ENCODE assay signal across 17 cellular contexts in the genomic region with DNA sequence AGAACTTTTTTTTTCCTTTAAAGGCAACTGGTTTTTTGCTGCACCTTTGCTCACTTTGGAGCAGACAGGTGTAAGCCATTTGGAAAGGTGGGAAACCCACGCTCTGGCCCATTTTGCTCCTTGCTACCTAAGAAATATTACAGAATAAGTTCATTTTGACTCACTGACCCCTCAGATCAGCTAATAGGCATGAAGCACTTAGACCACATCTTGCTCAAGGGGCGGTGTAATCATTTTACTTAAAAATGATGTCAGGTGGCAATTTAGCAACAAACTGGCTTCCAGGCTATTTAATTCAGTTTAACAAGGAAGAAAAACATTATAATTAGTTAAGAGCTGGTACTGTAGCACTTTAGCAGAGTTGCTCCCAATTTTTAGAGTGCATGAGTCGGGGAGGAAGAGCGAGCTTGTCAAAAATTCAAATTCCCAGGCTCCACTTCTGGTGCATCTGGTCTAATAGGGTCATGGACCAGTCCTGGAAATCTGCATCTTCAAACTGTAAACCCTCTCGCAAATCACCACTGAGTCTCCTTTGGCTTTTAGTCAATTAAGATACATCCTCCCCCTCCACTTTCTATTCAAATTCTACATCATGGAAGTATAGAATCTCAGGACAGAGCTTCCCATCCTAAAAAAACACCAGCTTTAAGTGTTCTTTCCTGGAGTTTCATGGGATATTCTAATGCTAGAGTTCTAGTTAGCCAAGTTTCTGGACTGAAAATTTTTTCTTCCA. TPM values are rescaled to one million over a fixed set of nuclear protein-coding genes. Genes with fewer than 3 reads are reported as not detected.
DNase-seq lines count a peak whose midpoint lies in the region; ATAC-seq, FAIRE-seq and TF ChIP-seq lines count a peak whose summit lies in the region.
"Had no signal": no experiment of that assay in that cellular context is flagged by ENCODE, and none has a peak within 500 bp of the region (broad histone marks: within the 10 kb centered on the region; RNA-seq: fewer than 3 reads in every experiment).

No MANE protein-coding gene starts in this region.

- H3K27ac ChIP-seq in mucosa of rectum (ENCODE audit: low read depth in 2 of 2, low read length in 2 of 2) (peak overlapping the region; percentile 6 to 57), tibial artery (peak overlapping the region; percentile 99), pancreas (peak overlapping the region in 2 of 4 donors; percentile 6 to 8)

- WGBS in pancreas, 2 donors: 92 to 95% methylated on average over 5 of the region's 5 CpGs

- no peak overlapping the region for H3K4me3 Mint-ChIP-seq in chondrocyte (ENCODE audit: unreplicated experiment)
- H3K4me3 Mint-ChIP-seq: CD4-positive, alpha-beta T cell; IgD-negative memory B cell; memory B cell had no signal

- ATAC-seq in GM18502 (IDR thresholded peaks at IDR 0.05; ENCODE audit: poor library complexity, unreplicated experiment) (no peak), GM19463 (IDR thresholded peaks at IDR 0.05; ENCODE audit: unreplicated experiment) (no peak), pancreas (no peak)

- no peaks in the 10 kb centered on the region for H3K9me3 Mint-ChIP-seq in chondrocyte (ENCODE audit: low read depth)
- H3K9me3 Mint-ChIP-seq: CD4-positive, alpha-beta T cell; IgD-negative memory B cell; memory B cell had no signal

- peaks cover 29% of the 10 kb centered on the region for H3K36me3 Mint-ChIP-seq in chondrocyte (ENCODE audit: low read depth)
- H3K36me3 Mint-ChIP-seq: IgD-negative memory B cell had no signal

- no peak for FAIRE-seq in pancreas (lab: Jason Lieb, UNC)
- FAIRE-seq: G401.6, RCC 7860 had no signal

- H3K27me3 ChIP-seq in mucosa of rectum (ENCODE audit: control insufficient read depth in 2 of 2, insufficient read depth in 2 of 2, low read length in 2 of 2) (no peaks in the 10 kb centered on the region), tibial artery (no peaks in the 10 kb centered on the region), pancreas (no peaks in the 10 kb centered on the region)
- H3K27me3 ChIP-seq: ovary had no signal

- H3K4me1 ChIP-seq in mucosa of rectum (ENCODE audit: control insufficient read depth in 2 of 2, insufficient read depth in 2 of 2, low read length in 2 of 2): peaks cover 6 to 10% of the 10 kb centered on the region in 2 donors
- peaks cover 4 to 97% (median 57%) of the 10 kb centered on the region in 4 donors for H3K4me1 ChIP-seq in tibial artery
- peaks cover 0 to 10% (median 5%) of the 10 kb centered on the region in 3 donors for H3K4me1 ChIP-seq in pancreas

- H3K4me3 ChIP-seq in mucosa of rectum (ENCODE audit: low read length in 2 of 2) (no peak overlapping the region), tibial artery (no peak overlapping the region), pancreas (no peak overlapping the region)
- H3K4me3 ChIP-seq: ovary had no signal

- no peak overlapping the region for H3K9ac ChIP-seq in mucosa of rectum (ENCODE audit: low read depth in 1 of 2, low read length in 2 of 2)

- intact Hi-C loops in tibial artery (cut with DNase I; ENCODE audit: low total_unique reads): loop anchor here (5.0 kb wide), 1 partner anchor 38 kb away; no protein-coding TSS in a partner anchor
- intact Hi-C loops in pancreas (cut with DNase I): no loop called here

- DNase-seq in NOMO-1 treated with DMSO at 0.1 percent for 48 hours (lab: John Stamatoyannopoulos, UW; ENCODE audit: unreplicated experiment) (peak; percentile 4), chondrocyte (ENCODE audit: low spot score) (no peak), tibial artery (no peak), pancreas (no peak)
- DNase-seq: activated CD4-positive, alpha-beta T cell treated with anti-CD3 and anti-CD28 coated beads, Interleukin-2, amount 50 U/mL, for 48 hours; CD4-positive, alpha-beta T cell; NCI-H1105 treated with DMSO at 0.1 percent for 48 hours; stimulated activated CD4-positive, alpha-beta T cell treated with anti-CD3 and anti-CD28 coated beads, Interleukin-1b, Interleukin-23, amount 100 ng/mL, for 48 hours; T-helper 9 cell had no signal

- H3K27ac Mint-ChIP-seq in chondrocyte (ENCODE audit: unreplicated experiment): peak overlapping the region; percentile 95
- H3K27ac Mint-ChIP-seq: CD4-positive, alpha-beta T cell; IgD-negative memory B cell; memory B cell had no signal

- no peak for TF ChIP-seq CTCF in chondrocyte (IDR thresholded peaks at IDR 0.05)
- no peak for TF ChIP-seq CTCF in tibial artery (IDR thresholded peaks at IDR 0.05)
- no peak for TF ChIP-seq CTCF in pancreas (IDR thresholded peaks at IDR 0.05)

- H3K4me1 Mint-ChIP-seq in chondrocyte (ENCODE audit: low read depth): peaks cover 95% of the 10 kb centered on the region

- H3K36me3 ChIP-seq in mucosa of rectum (ENCODE audit: control insufficient read depth in 2 of 2, insufficient read depth in 2 of 2, low read length in 2 of 2) (peaks cover 26 to 27% of the 10 kb centered on the region in 2 donors), tibial artery (peaks cover 14 to 26% (median 15%) of the 10 kb centered on the region in 3 donors), pancreas (peaks cover 0 to 23% (median 19%) of the 10 kb centered on the region in 3 donors)
- H3K36me3 ChIP-seq: ovary had no signal

- H3K9me3 ChIP-seq in mucosa of rectum (ENCODE audit: control insufficient read depth in 2 of 2, low read length in 2 of 2) (no peaks in the 10 kb centered on the region), tibial artery (no peaks in the 10 kb centered on the region), pancreas (no peaks in the 10 kb centered on the region)
- H3K9me3 ChIP-seq: ovary had no signal

- no peaks in the 10 kb centered on the region for H3K27me3 Mint-ChIP-seq in chondrocyte (ENCODE audit: low read depth)
- H3K27me3 Mint-ChIP-seq: CD4-positive, alpha-beta T cell; IgD-negative memory B cell; memory B cell had no signal

RNA-seq across cellular contexts. Expression of a gene that starts 38.2 kb away (rescaled TPM):
- 161 to 510 TPM (median 505 TPM) in 3 replicates for total RNA-seq in chondrocyte
- total RNA-seq in pancreas: 10 to 100 TPM; 22.6 to 60.1 (median 27.4) TPM
- polyA plus RNA-seq in pancreas: 10 to 100 TPM; 13.9 to 14.6 TPM
- polyA plus RNA-seq: IgD-negative memory B cell had no signal
